ENCODE assay signal across 8 cellular contexts in the genomic region with DNA sequence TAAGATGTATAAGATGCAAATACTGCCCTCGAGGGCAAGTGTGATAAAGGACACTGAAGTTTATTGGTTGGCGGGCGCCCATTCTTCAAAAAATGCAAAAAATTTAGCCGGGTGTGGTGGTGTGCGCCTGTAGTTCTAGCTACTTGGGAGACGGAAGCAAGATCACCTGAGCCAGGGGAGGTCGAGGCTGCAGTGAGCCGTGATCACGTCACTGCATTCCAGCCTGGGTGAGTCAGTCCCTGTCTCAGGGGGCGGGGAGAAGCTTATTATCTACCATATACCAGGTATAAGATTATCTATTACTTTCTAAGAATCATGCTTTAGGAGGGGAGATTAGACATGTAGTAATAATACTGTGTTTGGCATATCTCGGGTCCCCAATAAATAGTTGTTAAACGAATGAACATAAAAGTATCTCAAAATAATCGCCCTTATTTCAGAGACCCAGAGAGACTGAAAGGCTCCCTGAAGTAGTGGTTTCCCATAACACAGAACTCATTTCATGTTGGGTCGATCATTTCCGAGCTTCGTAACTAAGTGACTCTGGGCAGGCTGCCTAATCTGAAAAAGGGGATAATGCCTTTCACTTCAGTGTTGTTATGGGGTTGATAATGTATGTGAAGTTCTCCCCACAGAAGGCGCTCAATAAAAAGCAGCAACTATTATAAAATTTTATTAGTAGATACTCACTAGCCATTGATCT. TPM values are rescaled to one million over a fixed set of nuclear protein-coding genes. Genes with fewer than 3 reads are reported as not detected.
DNase-seq lines count a peak whose midpoint lies in the region; ATAC-seq and TF ChIP-seq lines count a peak whose summit lies in the region.

No MANE protein-coding gene starts in this region.

- H3K4me1 ChIP-seq in OCI-LY1 (ENCODE audit: insufficient read depth, low read length, severe bottlenecking) (peaks cover 29% of the 10 kb centered on the region), breast epithelium (peaks cover 0 to 12% of the 10 kb centered on the region in 2 donors), mesodermal cell (ENCODE audit: control insufficient read depth, insufficient read depth, low read length, poor library complexity, severe bottlenecking) (peaks cover 24% of the 10 kb centered on the region), thyroid gland (peaks cover 15 to 17% of the 10 kb centered on the region in 2 donors)

- no peaks in the 10 kb centered on the region for H3K9me2 ChIP-seq in OCI-LY1 (ENCODE audit: low read depth, low read length)

- H3K9me3 ChIP-seq in OCI-LY1 (ENCODE audit: low read length) (no peaks in the 10 kb centered on the region), breast epithelium (no peaks in the 10 kb centered on the region), mesodermal cell (ENCODE audit: control insufficient read depth, low read length) (no peaks in the 10 kb centered on the region), thyroid gland (no peaks in the 10 kb centered on the region)

- H3K27me3 ChIP-seq in OCI-LY1 (ENCODE audit: insufficient read depth, low read length) (no peaks in the 10 kb centered on the region), breast epithelium (no peaks in the 10 kb centered on the region), thyroid gland (no peaks in the 10 kb centered on the region)

- H2AFZ ChIP-seq in OCI-LY1 (ENCODE audit: low read length): no peak overlapping the region

- H3K4me2 ChIP-seq in OCI-LY1 (ENCODE audit: low read length): peak overlapping the region; percentile 71

- ATAC-seq in HG02588 (IDR thresholded peaks at IDR 0.05; ENCODE audit: unreplicated experiment): no peak

- H3K36me3 ChIP-seq in OCI-LY1 (ENCODE audit: insufficient read depth, low read length) (no peaks in the 10 kb centered on the region), breast epithelium (no peaks in the 10 kb centered on the region), mesodermal cell (ENCODE audit: control insufficient read depth, insufficient read depth, low read length) (peaks cover 9% of the 10 kb centered on the region), thyroid gland (no peaks in the 10 kb centered on the region)

- no peaks in the 10 kb centered on the region for H4K20me1 ChIP-seq in OCI-LY1 (ENCODE audit: insufficient read depth, low read length)

- intact Hi-C loops in breast epithelium (cut with DNase I; ENCODE audit: low total_unique reads) (no loop called here), thyroid gland (cut with DNase I) (no loop called here)

- H3K27ac ChIP-seq in OCI-LY1 (ENCODE audit: low read depth, low read length, poor library complexity, severe bottlenecking): no peak overlapping the region
- H3K27ac ChIP-seq in breast epithelium: peak overlapping the region; percentile 91 to 98
- peak overlapping the region; percentile 96 for H3K27ac ChIP-seq in mesodermal cell (ENCODE audit: low read depth, low read length, severe bottlenecking)
- H3K27ac ChIP-seq in thyroid gland: peak overlapping the region in 1 of 3 donors; percentile 87

- DNase-seq in EH (ENCODE audit: low read depth): peak; percentile 37
- DNase-seq in breast epithelium (ENCODE audit: low spot score in 2 of 2): peak in 1 of 2 donors; percentile 39
- peak; percentile 4 to 15 for DNase-seq in thyroid gland
- no peak for DNase-seq in KG1 (lab: John Stamatoyannopoulos, UW)
- no peak for DNase-seq in C1 segment of cervical spinal cord (lab: John Stamatoyannopoulos, UW)

- TF ChIP-seq POLR2A in breast epithelium (IDR thresholded peaks at IDR 0.05) (no peak), thyroid gland (IDR thresholded peaks at IDR 0.05) (no peak)

- peak overlapping the region; percentile 84 for H3K9ac ChIP-seq in OCI-LY1 (ENCODE audit: low read length)

- 69 to 78% methylated on average over 9 of the region's 17 CpGs for WGBS in mesodermal cell (ENCODE audit: insufficient coverage in 2 of 2), 2 experiments
- WGBS in thyroid gland, 2 donors: 45 to 49% methylated on average over 17 of the region's 17 CpGs

- peaks cover 32% of the 10 kb centered on the region for H3K79me2 ChIP-seq in OCI-LY1 (ENCODE audit: insufficient read depth, low read length)

- H3K4me3 ChIP-seq in OCI-LY1 (ENCODE audit: low read depth, low read length, poor library complexity, severe bottlenecking) (peak overlapping the region; percentile 80), breast epithelium (peak overlapping the region; percentile 89 to 94 (median 90)), mesodermal cell (ENCODE audit: extremely low read depth, insufficient read depth, low read length, poor library complexity, severe bottlenecking) (peak overlapping the region; percentile 93), thyroid gland (replicated peaks in 1 of 3) (peak overlapping the region in 2 of 3 donors; percentile 73 to 91)

- no peak for TF ChIP-seq CTCF in OCI-LY1 (IDR thresholded peaks at IDR 0.05; ENCODE audit: low read length)
- no peak for TF ChIP-seq CTCF in breast epithelium (IDR thresholded peaks at IDR 0.05)
- TF ChIP-seq CTCF in thyroid gland (IDR thresholded peaks at IDR 0.05): no peak

- H3F3A ChIP-seq in OCI-LY1 (ENCODE audit: insufficient read depth, low read length): no peaks in the 10 kb centered on the region

RNA-seq across cellular contexts. Expression of a gene that starts 1.2 kb away (rescaled TPM):
- total RNA-seq in breast epithelium (10 to 100 TPM in 2 of 3 donors, 1 to 10 TPM in 1; 6.6 to 26.3 (median 17.4) TPM), thyroid gland (10 to 100 TPM; 16.7 to 31.2 (median 21.8) TPM)
- polyA plus RNA-seq in mesodermal cell (2013, experiment 1 of 2): 17.1 TPM
- polyA plus RNA-seq in mesodermal cell (2013, experiment 2 of 2): 14.7 TPM

RNA-seq across cellular contexts. Expression of a gene that starts 1.9 kb away (rescaled TPM):
- total RNA-seq in breast epithelium (under 1 TPM in 1 of 3 donors, not detected in 2; under 0.01 TPM), thyroid gland (under 1 TPM in 2 of 4 donors, not detected in 2; 0.15 to 0.38 TPM)
- 0.11 TPM for polyA plus RNA-seq in mesodermal cell (2013, experiment 1 of 2)
- polyA plus RNA-seq in mesodermal cell (2013, experiment 2 of 2): 0.10 TPM

RNA-seq across cellular contexts. Expression of a gene that starts 57.0 kb away (rescaled TPM):
- not detected for total RNA-seq in breast epithelium
- 0.33 TPM for polyA plus RNA-seq in mesodermal cell (2013, experiment 1 of 2)
- polyA plus RNA-seq in mesodermal cell (2013, experiment 2 of 2): 1.1 TPM
- total RNA-seq in thyroid gland: not detected

Comparison
In these comparisons a context has a peak if more than half of its experiments do, and no peak if none do; other contexts are left out.
1. DNase-seq: peak in EH (single experiment) and thyroid gland (2 of 2); none in KG1 (single experiment) and C1 segment of cervical spinal cord (0 of 14).
2. Peak in every context shown above with its lines, with median percentiles within 50 percentile points of each other: H3K4me3 ChIP-seq.